ENCODE assay signal across 10 cellular contexts in the genomic region with DNA sequence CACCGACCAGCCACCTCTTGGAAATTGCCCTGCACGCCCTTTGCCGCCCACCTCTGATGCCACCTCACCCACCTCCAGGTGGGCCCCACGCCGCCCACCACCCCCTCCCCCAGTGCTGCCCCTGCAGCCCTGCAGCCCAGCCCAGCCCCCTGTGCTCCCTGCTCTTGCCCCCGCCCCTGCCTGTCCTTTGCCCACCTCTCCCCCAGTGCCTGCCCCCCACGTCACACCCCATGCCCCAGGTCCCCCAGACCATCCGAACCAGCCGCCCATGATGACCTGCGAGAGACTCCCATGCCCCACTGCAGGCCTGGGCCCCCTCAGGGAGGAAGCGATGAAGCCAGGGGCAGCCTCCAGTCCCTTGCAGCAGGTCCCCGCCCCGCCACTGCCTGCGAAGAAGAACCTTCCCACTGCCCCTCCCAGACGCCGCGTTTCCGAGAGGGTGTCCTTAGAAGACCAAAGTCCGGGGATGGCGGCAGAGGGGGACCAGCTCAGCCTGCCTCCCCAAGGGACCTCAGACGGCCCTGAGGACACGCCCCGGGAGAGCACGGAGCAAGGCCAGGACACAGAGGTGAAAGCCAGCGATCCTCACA.
A peak's percentile ranks its signal among the peaks of the same experiment; 100 is the strongest.
DNase-seq lines count a peak whose midpoint lies in the region; ATAC-seq and TF ChIP-seq lines count a peak whose summit lies in the region.
"Had no signal": no experiment of that assay in that cellular context is flagged by ENCODE, and none has a peak within 500 bp of the region (broad histone marks: within the 10 kb centered on the region; RNA-seq: fewer than 3 reads in every experiment).

No MANE protein-coding gene starts in this region.

- H3K27ac ChIP-seq in effector memory CD4-positive, alpha-beta T cell (ENCODE audit: insufficient read depth, low read length, poor library complexity, severe bottlenecking) = peak overlapping the region; percentile 94
- H3K27ac ChIP-seq in rectal smooth muscle tissue (ENCODE audit: low read depth, low read length) (peak overlapping the region; percentile 100), brain microvascular endothelial cell (no peak overlapping the region)

- no peak overlapping the region for H3K9ac ChIP-seq in rectal smooth muscle tissue (ENCODE audit: low read length)

- peaks cover 67% of the 10 kb centered on the region for H3K4me1 Mint-ChIP-seq in T-helper 1 cell treated with Interleukin-12 subunit alpha and Interleukin-12 subunit beta and Interleukin-4 antibody, amounts not matched to agents 30 μg/mL and 1 μg/mL, for 36 hours (ENCODE audit: low read depth)

- H3K9me3 ChIP-seq in effector memory CD4-positive, alpha-beta T cell (ENCODE audit: control insufficient read depth, low read length) = no peaks in the 10 kb centered on the region

- peak; percentile 67 for DNase-seq in GM10248 (ENCODE audit: extremely low spot score)
- no peak for DNase-seq in effector memory CD4-positive, alpha-beta T cell
- DNase-seq in brain microvascular endothelial cell = no peak
- DNase-seq in GF-D8 (lab: John Stamatoyannopoulos, UW) = no peak
- DNase-seq: EL, PC-3 had no signal

- in situ Hi-C loops in brain microvascular endothelial cell (cut with HindIII; ENCODE audit: low pct_ligation_motif_present, low sequenced_read_pairs) = no loop called here

- no peaks in the 10 kb centered on the region for H3K27me3 Mint-ChIP-seq in T-helper 1 cell treated with Interleukin-12 subunit alpha and Interleukin-12 subunit beta and Interleukin-4 antibody, amounts not matched to agents 30 μg/mL and 1 μg/mL, for 36 hours (ENCODE audit: low read depth)

- POLR2A ChIA-PET in GM10248 (lab: Yijun Ruan, JAX) = interaction anchor here (0.6 to 1.5 kb wide), 5 partner anchors 14 to 97 kb away, joined by 3 to 12 read pairs (median 3); a partner anchor contains a TSS

- no peaks in the 10 kb centered on the region for H3K9me3 Mint-ChIP-seq in T-helper 1 cell treated with Interleukin-12 subunit alpha and Interleukin-12 subunit beta and Interleukin-4 antibody, amounts not matched to agents 30 μg/mL and 1 μg/mL, for 36 hours

- peak overlapping the region; percentile 76 for H3K4me3 ChIP-seq in effector memory CD4-positive, alpha-beta T cell (ENCODE audit: insufficient read depth, low read depth, low read length, poor library complexity, severe bottlenecking)
- peak overlapping the region; percentile 60 for H3K4me3 ChIP-seq in rectal smooth muscle tissue (ENCODE audit: low read length)
- H3K4me3 ChIP-seq in brain microvascular endothelial cell (ENCODE audit: low read depth, low read length) = no peak overlapping the region

- H3K36me3 ChIP-seq in effector memory CD4-positive, alpha-beta T cell (ENCODE audit: control insufficient read depth, insufficient read depth, low read length) = peaks cover 5% of the 10 kb centered on the region
- H3K36me3 ChIP-seq in rectal smooth muscle tissue (ENCODE audit: control insufficient read depth, insufficient read depth, low read length) (no peaks in the 10 kb centered on the region), brain microvascular endothelial cell (replicated peaks) (peaks cover 7% of the 10 kb centered on the region)

- ATAC-seq in HG03439 (IDR thresholded peaks at IDR 0.05; ENCODE audit: unreplicated experiment) (no peak), HG02840 (IDR thresholded peaks at IDR 0.05; ENCODE audit: low FRiP score, unreplicated experiment) (no peak)
- ATAC-seq: PC-3 had no signal

- peak overlapping the region; percentile 98 for H3K4me3 Mint-ChIP-seq in T-helper 1 cell treated with Interleukin-12 subunit alpha and Interleukin-12 subunit beta and Interleukin-4 antibody, amounts not matched to agents 30 μg/mL and 1 μg/mL, for 36 hours

- peaks cover 33% of the 10 kb centered on the region for H3K36me3 Mint-ChIP-seq in T-helper 1 cell treated with Interleukin-12 subunit alpha and Interleukin-12 subunit beta and Interleukin-4 antibody, amounts not matched to agents 30 μg/mL and 1 μg/mL, for 36 hours (ENCODE audit: low read depth)

- H3K27ac Mint-ChIP-seq in T-helper 1 cell treated with Interleukin-12 subunit alpha and Interleukin-12 subunit beta and Interleukin-4 antibody, amounts not matched to agents 30 μg/mL and 1 μg/mL, for 36 hours = peak overlapping the region; percentile 93

- CTCF ChIA-PET in GM10248 (lab: Yijun Ruan, JAX) = interaction anchor here (1.0 to 2.1 kb wide), 5 partner anchors 17 to 57 kb away, joined by 3 to 6 read pairs (median 4); no protein-coding TSS in a partner anchor

- H3K4me1 ChIP-seq in effector memory CD4-positive, alpha-beta T cell (ENCODE audit: control insufficient read depth, insufficient read depth, low read length, poor library complexity, severe bottlenecking) = peaks cover 65% of the 10 kb centered on the region
- peaks cover 38% of the 10 kb centered on the region for H3K4me1 ChIP-seq in rectal smooth muscle tissue (ENCODE audit: control insufficient read depth, insufficient read depth, low read length)

- no peak for TF ChIP-seq CTCF in GM10248 (IDR thresholded peaks at IDR 0.05; ENCODE audit: control extremely low read depth, extremely low read depth, low read depth, missing control alignments)
- TF ChIP-seq CTCF in brain microvascular endothelial cell (IDR thresholded peaks at IDR 0.05; ENCODE audit: low read depth, low read length, missing control alignments) = no peak

- no peaks in the 10 kb centered on the region for H3K27me3 ChIP-seq in effector memory CD4-positive, alpha-beta T cell (replicated peaks; ENCODE audit: control insufficient read depth, insufficient read depth, low read length, poor library complexity, severe bottlenecking)
- no peaks in the 10 kb centered on the region for H3K27me3 ChIP-seq in rectal smooth muscle tissue (ENCODE audit: control insufficient read depth, insufficient read depth, low read length)
- H3K27me3 ChIP-seq in brain microvascular endothelial cell (replicated peaks) = no peaks in the 10 kb centered on the region
